Comparison of ENCODE assay signal across 8 cellular contexts in the genomic region with DNA sequence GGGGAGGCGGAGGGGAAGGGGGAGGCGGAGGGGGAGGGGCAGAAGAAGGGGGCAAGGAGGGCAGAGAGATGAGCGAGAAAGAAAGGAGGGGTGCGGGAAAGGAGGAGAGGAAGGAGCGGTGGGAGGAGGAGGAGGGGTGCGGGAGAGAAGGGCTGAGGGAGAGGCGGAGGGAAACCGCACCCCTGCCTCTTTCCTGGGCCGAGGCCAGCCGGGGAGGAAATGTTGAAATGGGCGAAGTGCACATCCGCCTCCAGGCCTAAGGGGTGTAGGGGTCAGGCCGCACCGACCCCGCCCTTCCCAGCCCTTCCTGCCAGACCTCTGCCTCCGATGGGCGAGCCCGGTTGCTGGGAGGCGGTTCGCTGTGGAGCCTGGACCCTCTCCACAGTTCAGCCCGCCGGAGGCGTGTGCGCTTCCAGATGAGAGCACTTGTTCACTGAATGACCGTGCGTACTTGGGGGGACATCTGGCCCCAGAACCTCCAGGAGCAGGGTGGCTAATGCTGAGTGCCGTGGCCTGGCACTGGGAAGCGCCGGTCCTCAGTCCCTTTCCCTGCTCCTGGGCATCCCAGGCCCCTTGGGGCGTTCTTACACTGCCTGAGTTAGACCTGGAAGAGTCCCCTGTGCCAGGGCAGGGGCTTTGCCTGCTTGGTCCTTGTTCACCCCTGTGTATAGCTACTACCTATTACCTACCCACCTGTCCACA.
DNase-seq lines count a peak whose midpoint lies in the region; ATAC-seq and TF ChIP-seq lines count a peak whose summit lies in the region.

No MANE protein-coding gene starts in this region.

- POLR2A ChIA-PET in naive thymus-derived CD8-positive, alpha-beta T cell (lab: Charles Lee): interaction anchor here (0.7 to 5.2 kb wide), 3 partner anchors 12 to 257 kb away, joined by 4 to 95 read pairs (median 4); a partner anchor contains a TSS

- H3K9me3 Mint-ChIP-seq in activated CD8-positive, alpha-beta memory T cell treated with anti-CD3 and anti-CD28 coated beads, Interleukin-2, amount 10 ng/mL, durations not matched to agents 7 days and 5 days (ENCODE audit: low read depth): peaks cover 2% of the 10 kb centered on the region
- H3K9me3 Mint-ChIP-seq in naive thymus-derived CD8-positive, alpha-beta T cell: no peaks in the 10 kb centered on the region

- peak overlapping the region; percentile 69 for H3K4me3 Mint-ChIP-seq in activated CD8-positive, alpha-beta memory T cell treated with anti-CD3 and anti-CD28 coated beads, Interleukin-2, amount 10 ng/mL, durations not matched to agents 7 days and 5 days
- peak overlapping the region; percentile 69 to 88 (median 76) for H3K4me3 Mint-ChIP-seq in naive thymus-derived CD8-positive, alpha-beta T cell

- intact Hi-C loops in tibial artery (cut with DNase I; ENCODE audit: low total_unique reads): loop anchor here (2.0 to 10.0 kb wide), 4 partner anchors 20 to 271 kb away; a partner anchor contains a TSS

- TF ChIP-seq CTCF in fibroblast of mammary gland (conservative IDR thresholded peaks at IDR 0.05; ENCODE audit: control insufficient read depth, insufficient read depth, low read depth, low read length) (no peak), tibial artery (IDR thresholded peaks at IDR 0.05) (no peak)

- H3K27ac ChIP-seq in tibial artery: peak overlapping the region; percentile 80 to 91

- no peaks in the 10 kb centered on the region for H3K27me3 ChIP-seq in tibial artery

- peaks cover 0 to 27% (median 21%) of the 10 kb centered on the region in 4 donors for H3K4me1 ChIP-seq in tibial artery

- no peaks in the 10 kb centered on the region for H3K36me3 Mint-ChIP-seq in activated CD8-positive, alpha-beta memory T cell treated with anti-CD3 and anti-CD28 coated beads, Interleukin-2, amount 10 ng/mL, durations not matched to agents 7 days and 5 days
- no peaks in the 10 kb centered on the region for H3K36me3 Mint-ChIP-seq in naive thymus-derived CD8-positive, alpha-beta T cell

- H3K36me3 ChIP-seq in tibial artery: no peaks in the 10 kb centered on the region

- peak; percentile 62 for DNase-seq in AG08395 (ENCODE audit: low spot score)
- DNase-seq in NCI-H524 (lab: John Stamatoyannopoulos, UW): peak; percentile 89 to 90
- peak; percentile 81 for DNase-seq in activated CD8-positive, alpha-beta memory T cell treated with anti-CD3 and anti-CD28 coated beads, Interleukin-2, amount 10 ng/mL, durations not matched to agents 7 days and 5 days
- peak; percentile 59 for DNase-seq in fibroblast of mammary gland (ENCODE audit: low read depth)
- peak in 8 of 10 donors; percentile 16 to 75 (median 28) for DNase-seq in naive thymus-derived CD8-positive, alpha-beta T cell
- peak; percentile 92 for DNase-seq in tibial artery

- peak overlapping the region; percentile 87 for H3K27ac Mint-ChIP-seq in activated CD8-positive, alpha-beta memory T cell treated with anti-CD3 and anti-CD28 coated beads, Interleukin-2, amount 10 ng/mL, durations not matched to agents 7 days and 5 days
- H3K27ac Mint-ChIP-seq in naive thymus-derived CD8-positive, alpha-beta T cell: peak overlapping the region; percentile 83 to 96 (median 91)

- ATAC-seq in GM18520 (IDR thresholded peaks at IDR 0.05; ENCODE audit: unreplicated experiment) (peak; percentile 14), HG03025 (IDR thresholded peaks at IDR 0.05; ENCODE audit: low FRiP score, unreplicated experiment) (peak; percentile 46)
- peak; percentile 56 for ATAC-seq in activated CD8-positive, alpha-beta memory T cell treated with anti-CD3 and anti-CD28 coated beads, Interleukin-2, amount 10 ng/mL, durations not matched to agents 7 days and 5 days
- ATAC-seq in naive thymus-derived CD8-positive, alpha-beta T cell: peak; percentile 34 to 46

- H3K4me3 ChIP-seq in fibroblast of mammary gland (ENCODE audit: control insufficient read depth, low read depth, low read length): peak overlapping the region; percentile 24
- peak overlapping the region; percentile 52 to 62 for H3K4me3 ChIP-seq in tibial artery

- H3K9me3 ChIP-seq in tibial artery: peaks cover 0 to 4% (median 0%) of the 10 kb centered on the region in 3 donors

- H3K4me1 Mint-ChIP-seq in activated CD8-positive, alpha-beta memory T cell treated with anti-CD3 and anti-CD28 coated beads, Interleukin-2, amount 10 ng/mL, durations not matched to agents 7 days and 5 days: peaks cover 29% of the 10 kb centered on the region
- H3K4me1 Mint-ChIP-seq in naive thymus-derived CD8-positive, alpha-beta T cell: peaks cover 16 to 45% (median 35%) of the 10 kb centered on the region in 4 donors

- CTCF ChIA-PET in activated CD8-positive, alpha-beta memory T cell treated with anti-CD3 and anti-CD28 coated beads, Interleukin-2, amount 10 ng/mL, durations not matched to agents 7 days and 5 days (lab: Charles Lee): interaction anchor here (0.9 kb wide), 1 partner anchor 272 kb away, joined by 3 read pairs; no protein-coding TSS in a partner anchor

- H3K27me3 Mint-ChIP-seq in activated CD8-positive, alpha-beta memory T cell treated with anti-CD3 and anti-CD28 coated beads, Interleukin-2, amount 10 ng/mL, durations not matched to agents 7 days and 5 days: no peaks in the 10 kb centered on the region
- no peaks in the 10 kb centered on the region for H3K27me3 Mint-ChIP-seq in naive thymus-derived CD8-positive, alpha-beta T cell

Comparison
In these comparisons a context has a peak if more than half of its experiments do, and no peak if none do; other contexts are left out.
1. Peak in every context shown above with its lines: DNase-seq, ATAC-seq, H3K4me3 ChIP-seq and H3K27ac ChIP-seq.
2. DNase-seq: peak in every context shown above with its lines; median percentile 92 in tibial artery; 90 in NCI-H524; 81 in activated CD8-positive, alpha-beta memory T cell treated with anti-CD3 and anti-CD28 coated beads, Interleukin-2, amount 10 ng/mL, durations not matched to agents 7 days and 5 days; 62 in AG08395; 59 in fibroblast of mammary gland; 28 in naive thymus-derived CD8-positive, alpha-beta T cell.